ENCODE assay signal across 1 cellular context in the genomic region with DNA sequence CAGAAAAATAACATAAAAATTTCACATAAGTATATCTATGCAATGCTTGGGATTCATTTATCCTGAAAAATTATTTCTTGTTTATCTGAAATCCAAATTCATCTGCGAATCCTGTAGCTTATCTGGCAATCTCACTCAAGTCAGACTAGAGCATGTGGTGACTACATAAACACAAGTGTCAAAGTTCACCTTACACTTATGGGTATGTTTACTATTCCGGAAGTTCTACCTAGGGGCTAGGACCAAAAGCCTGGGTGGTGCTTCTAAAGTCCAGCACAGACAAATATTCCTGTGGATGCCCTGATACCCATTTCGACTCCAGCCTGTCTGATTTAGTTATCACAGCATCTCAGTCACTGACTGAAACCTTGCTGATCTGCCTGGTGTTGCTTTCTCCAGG.
A peak's percentile ranks its signal among the peaks of the same experiment; 100 is the strongest.
TF ChIP-seq lines count a peak whose summit lies in the region.

No MANE protein-coding gene starts in this region.

TF ChIP-seq in HepG2, 621 proteins besides CTCF, POLR2A, EP300 and RAD21 (continued from another document and continues in another):
- TF ChIP-seq, protein P1, sequence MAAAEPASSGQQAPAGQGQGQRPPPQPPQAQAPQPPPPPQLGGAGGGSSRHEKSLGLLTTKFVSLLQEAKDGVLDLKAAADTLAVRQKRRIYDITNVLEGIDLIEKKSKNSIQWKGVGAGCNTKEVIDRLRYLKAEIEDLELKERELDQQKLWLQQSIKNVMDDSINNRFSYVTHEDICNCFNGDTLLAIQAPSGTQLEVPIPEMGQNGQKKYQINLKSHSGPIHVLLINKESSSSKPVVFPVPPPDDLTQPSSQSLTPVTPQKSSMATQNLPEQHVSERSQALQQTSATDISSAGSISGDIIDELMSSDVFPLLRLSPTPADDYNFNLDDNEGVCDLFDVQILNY (CRISPR knock-in tag; conservative IDR thresholded peaks at IDR 0.05) = no peak
- TF ChIP-seq ISX (CRISPR knock-in tag; conservative IDR thresholded peaks at IDR 0.05) (no peak), ZNF232 (CRISPR knock-in tag; IDR thresholded peaks at IDR 0.05; ENCODE audit: borderline replicate concordance) (no peak), SRSF9 (IDR thresholded peaks at IDR 0.05; ENCODE audit: borderline replicate concordance, insufficient read depth, low read depth, low read length, poor library complexity, severe bottlenecking) (no peak), AGO2 (optimal IDR thresholded peaks at IDR 0.05; ENCODE audit: low read depth, low read length) (no peak), ADNP (CRISPR knock-in tag; IDR thresholded peaks at IDR 0.05) (no peak), FIP1L1 (IDR thresholded peaks at IDR 0.05; ENCODE audit: borderline replicate concordance, insufficient read depth, low read depth, low read length) (no peak), ZNF343 (CRISPR knock-in tag; IDR thresholded peaks at IDR 0.05) (no peak), REPIN1 (CRISPR knock-in tag; IDR thresholded peaks at IDR 0.05; ENCODE audit: borderline replicate concordance, low read depth) (no peak), ZNF274 (CRISPR knock-in tag; IDR thresholded peaks at IDR 0.05) (no peak), SRF (IDR thresholded peaks at IDR 0.05; ENCODE audit: low read depth, low read length) (peak; percentile 67; the same call in 1 of the 2 replicates), ZNF10 (CRISPR knock-in tag; IDR thresholded peaks at IDR 0.05; ENCODE audit: borderline replicate concordance, low read depth) (no peak), KLF15 (CRISPR knock-in tag; IDR thresholded peaks at IDR 0.05; ENCODE audit: borderline replicate concordance) (no peak), ZNF614 (CRISPR knock-in tag; IDR thresholded peaks at IDR 0.05; ENCODE audit: borderline replicate concordance) (no peak), FOXM1 (CRISPR knock-in tag; IDR thresholded peaks at IDR 0.05) (no peak), ARNTL (CRISPR knock-in tag; IDR thresholded peaks at IDR 0.05) (no peak), PCBP2 (optimal IDR thresholded peaks at IDR 0.05; ENCODE audit: low read depth, low read length, poor library complexity, severe bottlenecking) (no peak), FOXK1 (CRISPR knock-in tag; IDR thresholded peaks at IDR 0.05; ENCODE audit: borderline replicate concordance, low read depth) (peak; percentile 58; the same call in 1 of the 2 replicates), ZNF570 (CRISPR knock-in tag; IDR thresholded peaks at IDR 0.05; ENCODE audit: borderline replicate concordance) (no peak), HOXA5 (CRISPR knock-in tag; IDR thresholded peaks at IDR 0.05) (no peak), MIXL1 (CRISPR knock-in tag; IDR thresholded peaks at IDR 0.05) (no peak), ZBTB42 (CRISPR knock-in tag; IDR thresholded peaks at IDR 0.05) (no peak), ZFP62 (CRISPR knock-in tag; IDR thresholded peaks at IDR 0.05) (no peak), FOXC1 (CRISPR knock-in tag; IDR thresholded peaks at IDR 0.05; ENCODE audit: borderline replicate concordance) (no peak), CREB1 (IDR thresholded peaks at IDR 0.05) (no peak), CREB1 (CRISPR knock-in tag; IDR thresholded peaks at IDR 0.05) (no peak), DNMT3B (CRISPR knock-in tag; conservative IDR thresholded peaks at IDR 0.05) (no peak), U2AF2 (IDR thresholded peaks at IDR 0.05; ENCODE audit: low read depth, low read length) (no peak), ZNF263 (CRISPR knock-in tag; IDR thresholded peaks at IDR 0.05) (no peak), ZNF331 (CRISPR knock-in tag; IDR thresholded peaks at IDR 0.05) (no peak), DNMT1 (CRISPR knock-in tag; IDR thresholded peaks at IDR 0.05) (no peak)
- TF ChIP-seq, protein P2, sequence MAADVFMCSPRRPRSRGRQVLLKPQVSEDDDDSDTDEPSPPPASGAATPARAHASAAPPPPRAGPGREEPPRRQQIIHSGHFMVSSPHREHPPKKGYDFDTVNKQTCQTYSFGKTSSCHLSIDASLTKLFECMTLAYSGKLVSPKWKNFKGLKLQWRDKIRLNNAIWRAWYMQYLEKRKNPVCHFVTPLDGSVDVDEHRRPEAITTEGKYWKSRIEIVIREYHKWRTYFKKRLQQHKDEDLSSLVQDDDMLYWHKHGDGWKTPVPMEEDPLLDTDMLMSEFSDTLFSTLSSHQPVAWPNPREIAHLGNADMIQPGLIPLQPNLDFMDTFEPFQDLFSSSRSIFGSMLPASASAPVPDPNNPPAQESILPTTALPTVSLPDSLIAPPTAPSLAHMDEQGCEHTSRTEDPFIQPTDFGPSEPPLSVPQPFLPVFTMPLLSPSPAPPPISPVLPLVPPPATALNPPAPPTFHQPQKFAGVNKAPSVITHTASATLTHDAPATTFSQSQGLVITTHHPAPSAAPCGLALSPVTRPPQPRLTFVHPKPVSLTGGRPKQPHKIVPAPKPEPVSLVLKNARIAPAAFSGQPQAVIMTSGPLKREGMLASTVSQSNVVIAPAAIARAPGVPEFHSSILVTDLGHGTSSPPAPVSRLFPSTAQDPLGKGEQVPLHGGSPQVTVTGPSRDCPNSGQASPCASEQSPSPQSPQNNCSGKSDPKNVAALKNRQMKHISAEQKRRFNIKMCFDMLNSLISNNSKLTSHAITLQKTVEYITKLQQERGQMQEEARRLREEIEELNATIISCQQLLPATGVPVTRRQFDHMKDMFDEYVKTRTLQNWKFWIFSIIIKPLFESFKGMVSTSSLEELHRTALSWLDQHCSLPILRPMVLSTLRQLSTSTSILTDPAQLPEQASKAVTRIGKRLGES (CRISPR knock-in tag; IDR thresholded peaks at IDR 0.05; ENCODE audit: borderline replicate concordance) = no peak
- TF ChIP-seq, protein P3, sequence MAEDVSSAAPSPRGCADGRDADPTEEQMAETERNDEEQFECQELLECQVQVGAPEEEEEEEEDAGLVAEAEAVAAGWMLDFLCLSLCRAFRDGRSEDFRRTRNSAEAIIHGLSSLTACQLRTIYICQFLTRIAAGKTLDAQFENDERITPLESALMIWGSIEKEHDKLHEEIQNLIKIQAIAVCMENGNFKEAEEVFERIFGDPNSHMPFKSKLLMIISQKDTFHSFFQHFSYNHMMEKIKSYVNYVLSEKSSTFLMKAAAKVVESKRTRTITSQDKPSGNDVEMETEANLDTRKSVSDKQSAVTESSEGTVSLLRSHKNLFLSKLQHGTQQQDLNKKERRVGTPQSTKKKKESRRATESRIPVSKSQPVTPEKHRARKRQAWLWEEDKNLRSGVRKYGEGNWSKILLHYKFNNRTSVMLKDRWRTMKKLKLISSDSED (CRISPR knock-in tag; IDR thresholded peaks at IDR 0.05) = no peak
- TF ChIP-seq, protein P4, sequence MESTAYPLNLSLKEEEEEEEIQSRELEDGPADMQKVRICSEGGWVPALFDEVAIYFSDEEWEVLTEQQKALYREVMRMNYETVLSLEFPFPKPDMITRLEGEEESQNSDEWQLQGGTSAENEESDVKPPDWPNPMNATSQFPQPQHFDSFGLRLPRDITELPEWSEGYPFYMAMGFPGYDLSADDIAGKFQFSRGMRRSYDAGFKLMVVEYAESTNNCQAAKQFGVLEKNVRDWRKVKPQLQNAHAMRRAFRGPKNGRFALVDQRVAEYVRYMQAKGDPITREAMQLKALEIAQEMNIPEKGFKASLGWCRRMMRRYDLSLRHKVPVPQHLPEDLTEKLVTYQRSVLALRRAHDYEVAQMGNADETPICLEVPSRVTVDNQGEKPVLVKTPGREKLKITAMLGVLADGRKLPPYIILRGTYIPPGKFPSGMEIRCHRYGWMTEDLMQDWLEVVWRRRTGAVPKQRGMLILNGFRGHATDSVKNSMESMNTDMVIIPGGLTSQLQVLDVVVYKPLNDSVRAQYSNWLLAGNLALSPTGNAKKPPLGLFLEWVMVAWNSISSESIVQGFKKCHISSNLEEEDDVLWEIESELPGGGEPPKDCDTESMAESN (CRISPR knock-in tag; conservative IDR thresholded peaks at IDR 0.05) = no peak
- TF ChIP-seq, protein P5, sequence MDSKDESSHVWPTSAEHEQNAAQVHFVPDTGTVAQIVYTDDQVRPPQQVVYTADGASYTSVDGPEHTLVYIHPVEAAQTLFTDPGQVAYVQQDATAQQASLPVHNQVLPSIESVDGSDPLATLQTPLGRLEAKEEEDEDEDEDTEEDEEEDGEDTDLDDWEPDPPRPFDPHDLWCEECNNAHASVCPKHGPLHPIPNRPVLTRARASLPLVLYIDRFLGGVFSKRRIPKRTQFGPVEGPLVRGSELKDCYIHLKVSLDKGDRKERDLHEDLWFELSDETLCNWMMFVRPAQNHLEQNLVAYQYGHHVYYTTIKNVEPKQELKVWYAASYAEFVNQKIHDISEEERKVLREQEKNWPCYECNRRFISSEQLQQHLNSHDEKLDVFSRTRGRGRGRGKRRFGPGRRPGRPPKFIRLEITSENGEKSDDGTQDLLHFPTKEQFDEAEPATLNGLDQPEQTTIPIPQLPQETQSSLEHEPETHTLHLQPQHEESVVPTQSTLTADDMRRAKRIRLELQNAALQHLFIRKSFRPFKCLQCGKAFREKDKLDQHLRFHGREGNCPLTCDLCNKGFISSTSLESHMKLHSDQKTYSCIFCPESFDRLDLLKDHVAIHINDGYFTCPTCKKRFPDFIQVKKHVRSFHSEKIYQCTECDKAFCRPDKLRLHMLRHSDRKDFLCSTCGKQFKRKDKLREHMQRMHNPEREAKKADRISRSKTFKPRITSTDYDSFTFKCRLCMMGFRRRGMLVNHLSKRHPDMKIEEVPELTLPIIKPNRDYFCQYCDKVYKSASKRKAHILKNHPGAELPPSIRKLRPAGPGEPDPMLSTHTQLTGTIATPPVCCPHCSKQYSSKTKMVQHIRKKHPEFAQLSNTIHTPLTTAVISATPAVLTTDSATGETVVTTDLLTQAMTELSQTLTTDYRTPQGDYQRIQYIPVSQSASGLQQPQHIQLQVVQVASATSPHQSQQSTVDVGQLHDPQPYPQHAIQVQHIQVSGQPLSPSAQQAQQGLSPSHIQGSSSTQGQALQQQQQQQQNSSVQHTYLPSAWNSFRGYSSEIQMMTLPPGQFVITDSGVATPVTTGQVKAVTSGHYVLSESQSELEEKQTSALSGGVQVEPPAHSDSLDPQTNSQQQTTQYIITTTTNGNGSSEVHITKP (CRISPR knock-in tag; IDR thresholded peaks at IDR 0.05; ENCODE audit: low read depth) = no peak
- TF ChIP-seq, protein P6, sequence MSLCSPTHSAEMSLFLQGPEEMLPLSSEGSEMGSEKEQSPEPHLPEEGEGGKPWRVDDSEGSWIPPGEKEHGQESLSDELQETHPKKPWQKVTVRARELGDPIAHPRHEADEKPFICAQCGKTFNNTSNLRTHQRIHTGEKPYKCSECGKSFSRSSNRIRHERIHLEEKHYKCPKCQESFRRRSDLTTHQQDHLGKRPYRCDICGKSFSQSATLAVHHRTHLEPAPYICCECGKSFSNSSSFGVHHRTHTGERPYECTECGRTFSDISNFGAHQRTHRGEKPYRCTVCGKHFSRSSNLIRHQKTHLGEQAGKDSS (CRISPR knock-in tag; IDR thresholded peaks at IDR 0.05; ENCODE audit: borderline replicate concordance, low read depth) = no peak
- TF ChIP-seq, protein P7, sequence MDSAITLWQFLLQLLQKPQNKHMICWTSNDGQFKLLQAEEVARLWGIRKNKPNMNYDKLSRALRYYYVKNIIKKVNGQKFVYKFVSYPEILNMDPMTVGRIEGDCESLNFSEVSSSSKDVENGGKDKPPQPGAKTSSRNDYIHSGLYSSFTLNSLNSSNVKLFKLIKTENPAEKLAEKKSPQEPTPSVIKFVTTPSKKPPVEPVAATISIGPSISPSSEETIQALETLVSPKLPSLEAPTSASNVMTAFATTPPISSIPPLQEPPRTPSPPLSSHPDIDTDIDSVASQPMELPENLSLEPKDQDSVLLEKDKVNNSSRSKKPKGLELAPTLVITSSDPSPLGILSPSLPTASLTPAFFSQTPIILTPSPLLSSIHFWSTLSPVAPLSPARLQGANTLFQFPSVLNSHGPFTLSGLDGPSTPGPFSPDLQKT (CRISPR knock-in tag; IDR thresholded peaks at IDR 0.05; ENCODE audit: borderline replicate concordance) = no peak
- TF ChIP-seq, protein P8, sequence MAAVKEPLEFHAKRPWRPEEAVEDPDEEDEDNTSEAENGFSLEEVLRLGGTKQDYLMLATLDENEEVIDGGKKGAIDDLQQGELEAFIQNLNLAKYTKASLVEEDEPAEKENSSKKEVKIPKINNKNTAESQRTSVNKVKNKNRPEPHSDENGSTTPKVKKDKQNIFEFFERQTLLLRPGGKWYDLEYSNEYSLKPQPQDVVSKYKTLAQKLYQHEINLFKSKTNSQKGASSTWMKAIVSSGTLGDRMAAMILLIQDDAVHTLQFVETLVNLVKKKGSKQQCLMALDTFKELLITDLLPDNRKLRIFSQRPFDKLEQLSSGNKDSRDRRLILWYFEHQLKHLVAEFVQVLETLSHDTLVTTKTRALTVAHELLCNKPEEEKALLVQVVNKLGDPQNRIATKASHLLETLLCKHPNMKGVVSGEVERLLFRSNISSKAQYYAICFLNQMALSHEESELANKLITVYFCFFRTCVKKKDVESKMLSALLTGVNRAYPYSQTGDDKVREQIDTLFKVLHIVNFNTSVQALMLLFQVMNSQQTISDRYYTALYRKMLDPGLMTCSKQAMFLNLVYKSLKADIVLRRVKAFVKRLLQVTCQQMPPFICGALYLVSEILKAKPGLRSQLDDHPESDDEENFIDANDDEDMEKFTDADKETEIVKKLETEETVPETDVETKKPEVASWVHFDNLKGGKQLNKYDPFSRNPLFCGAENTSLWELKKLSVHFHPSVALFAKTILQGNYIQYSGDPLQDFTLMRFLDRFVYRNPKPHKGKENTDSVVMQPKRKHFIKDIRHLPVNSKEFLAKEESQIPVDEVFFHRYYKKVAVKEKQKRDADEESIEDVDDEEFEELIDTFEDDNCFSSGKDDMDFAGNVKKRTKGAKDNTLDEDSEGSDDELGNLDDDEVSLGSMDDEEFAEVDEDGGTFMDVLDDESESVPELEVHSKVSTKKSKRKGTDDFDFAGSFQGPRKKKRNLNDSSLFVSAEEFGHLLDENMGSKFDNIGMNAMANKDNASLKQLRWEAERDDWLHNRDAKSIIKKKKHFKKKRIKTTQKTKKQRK (IDR thresholded peaks at IDR 0.05; ENCODE audit: low read length) = no peak
- TF ChIP-seq, protein P9, sequence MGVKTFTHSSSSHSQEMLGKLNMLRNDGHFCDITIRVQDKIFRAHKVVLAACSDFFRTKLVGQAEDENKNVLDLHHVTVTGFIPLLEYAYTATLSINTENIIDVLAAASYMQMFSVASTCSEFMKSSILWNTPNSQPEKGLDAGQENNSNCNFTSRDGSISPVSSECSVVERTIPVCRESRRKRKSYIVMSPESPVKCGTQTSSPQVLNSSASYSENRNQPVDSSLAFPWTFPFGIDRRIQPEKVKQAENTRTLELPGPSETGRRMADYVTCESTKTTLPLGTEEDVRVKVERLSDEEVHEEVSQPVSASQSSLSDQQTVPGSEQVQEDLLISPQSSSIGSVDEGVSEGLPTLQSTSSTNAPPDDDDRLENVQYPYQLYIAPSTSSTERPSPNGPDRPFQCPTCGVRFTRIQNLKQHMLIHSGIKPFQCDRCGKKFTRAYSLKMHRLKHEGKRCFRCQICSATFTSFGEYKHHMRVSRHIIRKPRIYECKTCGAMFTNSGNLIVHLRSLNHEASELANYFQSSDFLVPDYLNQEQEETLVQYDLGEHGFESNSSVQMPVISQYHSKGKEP (CRISPR knock-in tag; IDR thresholded peaks at IDR 0.05) = no peak
- TF ChIP-seq, protein P10, sequence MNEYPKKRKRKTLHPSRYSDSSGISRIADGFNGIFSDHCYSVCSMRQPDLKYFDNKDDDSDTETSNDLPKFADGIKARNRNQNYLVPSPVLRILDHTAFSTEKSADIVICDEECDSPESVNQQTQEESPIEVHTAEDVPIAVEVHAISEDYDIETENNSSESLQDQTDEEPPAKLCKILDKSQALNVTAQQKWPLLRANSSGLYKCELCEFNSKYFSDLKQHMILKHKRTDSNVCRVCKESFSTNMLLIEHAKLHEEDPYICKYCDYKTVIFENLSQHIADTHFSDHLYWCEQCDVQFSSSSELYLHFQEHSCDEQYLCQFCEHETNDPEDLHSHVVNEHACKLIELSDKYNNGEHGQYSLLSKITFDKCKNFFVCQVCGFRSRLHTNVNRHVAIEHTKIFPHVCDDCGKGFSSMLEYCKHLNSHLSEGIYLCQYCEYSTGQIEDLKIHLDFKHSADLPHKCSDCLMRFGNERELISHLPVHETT (CRISPR knock-in tag; conservative IDR thresholded peaks at IDR 0.05) = no peak
